ENCODE assay signal across 20 cellular contexts in genomic region chr12:109139360-109139759, GRCh38.
"Had no signal": no experiment of that assay in that cellular context is flagged by ENCODE, and none has a peak within 500 bp of the region (broad histone marks: within the 10 kb centered on the region; RNA-seq: fewer than 3 reads in every experiment).

No MANE protein-coding gene starts in this region.

- H3K36me3 ChIP-seq: left lung, thoracic aorta, upper lobe of left lung had no signal

- H3K27ac ChIP-seq: left lung, thoracic aorta, upper lobe of left lung had no signal

- H3K4me1 Mint-ChIP-seq: nephron had no signal

- H3K4me3 ChIP-seq: left lung, spleen, thoracic aorta, upper lobe of left lung had no signal

- H3K9me3 ChIP-seq: left lung, thoracic aorta, upper lobe of left lung had no signal

- H3K27me3 Mint-ChIP-seq: activated naive CD8-positive, alpha-beta T cell had no signal

- H3K4me1 ChIP-seq: left lung had no signal

- ATAC-seq: activated CD8-positive, alpha-beta memory T cell treated with anti-CD3 and anti-CD28 coated beads, Interleukin-2, amount 10 ng/mL, durations not matched to agents 7 days and 5 days; activated CD8-positive, alpha-beta T cell treated with anti-CD3 and anti-CD28 coated beads, Interleukin-2, amount 10 ng/mL, durations not matched to agents 7 days and 5 days; activated T-cell treated with anti-CD3 and anti-CD28 coated beads, Interleukin-2, amount 50 U/mL, for 72 hours; esophagus mucosa; left lung had no signal

- H3K27me3 ChIP-seq: left lung, upper lobe of left lung had no signal

- H3K27ac Mint-ChIP-seq: activated CD8-positive, alpha-beta memory T cell treated with anti-CD3 and anti-CD28 coated beads, Interleukin-2, amount 10 ng/mL, durations not matched to agents 7 days and 5 days; activated CD8-positive, alpha-beta T cell treated with anti-CD3 and anti-CD28 coated beads, Interleukin-2, amount 10 ng/mL, durations not matched to agents 7 days and 5 days; activated naive CD8-positive, alpha-beta T cell; activated T-cell treated with anti-CD3 and anti-CD28 coated beads, Interleukin-2, amount 50 U/mL, for 72 hours; nephron had no signal

- DNase-seq: activated CD4-positive, alpha-beta T cell treated with anti-CD3 and anti-CD28 coated beads for 1 hour; activated CD4-positive, alpha-beta T cell treated with anti-CD3 and anti-CD28 coated beads, Interleukin-2, amount 50 U/mL, for 1 hour; activated CD8-positive, alpha-beta memory T cell treated with anti-CD3 and anti-CD28 coated beads, Interleukin-2, amount 10 ng/mL, durations not matched to agents 7 days and 5 days; activated CD8-positive, alpha-beta T cell treated with anti-CD3 and anti-CD28 coated beads, Interleukin-2, amount 10 ng/mL, durations not matched to agents 7 days and 5 days; activated naive CD4-positive, alpha-beta T cell treated with Interleukin-2 at 50 U/mL for 16 hours; activated T-cell treated with anti-CD3 and anti-CD28 coated beads, Interleukin-2, amount 50 U/mL, for 72 hours; central memory CD4-positive, alpha-beta T cell; foreskin fibroblast; kidney glomerular epithelial cell; left lung; mammary epithelial cell; posterior cingulate gyrus; stimulated activated naive CD4-positive, alpha-beta T cell treated with Interleukin-2 at 50 U/mL for 16 hours; T-helper 2 cell had no signal

- H3K4me3 Mint-ChIP-seq: activated CD8-positive, alpha-beta memory T cell treated with anti-CD3 and anti-CD28 coated beads, Interleukin-2, amount 10 ng/mL, durations not matched to agents 7 days and 5 days; activated CD8-positive, alpha-beta T cell treated with anti-CD3 and anti-CD28 coated beads, Interleukin-2, amount 10 ng/mL, durations not matched to agents 7 days and 5 days; activated naive CD8-positive, alpha-beta T cell; activated T-cell treated with anti-CD3 and anti-CD28 coated beads, Interleukin-2, amount 50 U/mL, for 72 hours; nephron had no signal
